In the genomic region with DNA sequence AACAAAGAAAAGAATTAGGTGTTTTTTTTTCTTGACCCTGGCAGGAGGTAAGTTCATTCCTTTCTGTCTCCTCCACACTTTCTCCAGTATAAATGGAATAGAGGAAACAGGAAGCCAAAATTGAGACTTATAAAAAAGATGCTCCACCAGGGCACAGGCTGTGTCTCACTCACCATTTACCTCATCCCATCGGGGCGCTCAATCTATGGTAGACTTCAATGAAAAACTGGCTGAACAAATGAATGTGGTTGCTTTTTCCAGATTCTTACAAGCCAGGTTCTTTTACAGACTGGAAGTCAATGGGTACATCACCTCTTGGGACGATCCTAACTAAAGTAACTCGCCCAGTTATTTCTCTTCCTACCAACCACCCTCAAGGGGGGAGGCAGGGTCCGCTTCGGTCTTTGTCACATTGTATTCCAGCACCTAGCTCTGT, we compare ENCODE assay signal across 8 cellular contexts. TPM values are rescaled to one million over a fixed set of nuclear protein-coding genes. Genes with fewer than 3 reads are reported as not detected.
A peak's percentile ranks its signal among the peaks of the same experiment; 100 is the strongest.
DNase-seq lines count a peak whose midpoint lies in the region; ATAC-seq and TF ChIP-seq lines count a peak whose summit lies in the region.

No MANE protein-coding gene starts in this region.

- H3K9me3 ChIP-seq in smooth muscle cell (replicated peaks; ENCODE audit: low read depth), result no peaks in the 10 kb centered on the region

- peaks cover 27% of the 10 kb centered on the region for H3K4me1 Mint-ChIP-seq in activated naive CD4-positive, alpha-beta T cell treated with anti-CD3 and anti-CD28 coated beads for 36 hours (ENCODE audit: low read depth)
- peaks cover 29% of the 10 kb centered on the region for H3K4me1 Mint-ChIP-seq in activated CD4-positive, alpha-beta memory T cell treated with anti-CD3 and anti-CD28 coated beads, Interleukin-2, amount 10 ng/mL, durations not matched to agents 7 days and 5 days

- CTCF ChIA-PET in activated naive CD4-positive, alpha-beta T cell treated with anti-CD3 and anti-CD28 coated beads for 36 hours (lab: Charles Lee), result interaction anchor here (0.6 to 1.2 kb wide), 4 partner anchors 31 to 169 kb away, joined by 3 to 5 read pairs (median 4); no protein-coding TSS in a partner anchor
- CTCF ChIA-PET in activated CD4-positive, alpha-beta memory T cell treated with anti-CD3 and anti-CD28 coated beads, Interleukin-2, amount 10 ng/mL, durations not matched to agents 7 days and 5 days (lab: Charles Lee), result interaction anchor here (1.0 to 1.6 kb wide), 9 partner anchors 20 to 206 kb away, joined by 3 to 29 read pairs (median 4); a partner anchor contains a TSS

- no peak overlapping the region for H3K27ac ChIP-seq in smooth muscle cell (ENCODE audit: low read depth)

- intact Hi-C loops in activated naive CD4-positive, alpha-beta T cell treated with anti-CD3 and anti-CD28 coated beads for 36 hours (cut with micrococcal nuclease), result loop anchor here (1.0 to 5.0 kb wide), 7 partner anchors 22 to 878 kb away; a partner anchor contains a TSS
- intact Hi-C loops in left ventricle myocardium superior (cut with micrococcal nuclease), result no loop called here

- H3K4me2 ChIP-seq in smooth muscle cell, result peak overlapping the region; percentile 93

- peaks cover 18% of the 10 kb centered on the region for H3K36me3 ChIP-seq in smooth muscle cell (ENCODE audit: low read depth)

- ATAC-seq in HG03108 (IDR thresholded peaks at IDR 0.05; ENCODE audit: unreplicated experiment), result peak; percentile 19
- ATAC-seq in left ventricle myocardium superior, result peak; percentile 4

- no peak for DNase-seq in activated naive CD4-positive, alpha-beta T cell treated with anti-CD3 and anti-CD28 coated beads for 36 hours
- DNase-seq in activated naive CD4-positive, alpha-beta T cell treated with anti-CD3 and anti-CD28 coated beads, Interleukin-2, amount 50 U/mL, for 16 hours, result no peak
- no peak for DNase-seq in activated CD4-positive, alpha-beta memory T cell treated with anti-CD3 and anti-CD28 coated beads, Interleukin-2, amount 10 ng/mL, durations not matched to agents 7 days and 5 days
- DNase-seq in left ventricle myocardium superior (no peak), smooth muscle cell (lab: John Stamatoyannopoulos, UW; ENCODE audit: unreplicated experiment) (no peak), DMS153 (lab: John Stamatoyannopoulos, UW) (no peak)
- no peak for DNase-seq in effector CD4-positive, alpha-beta T cell

- no peaks in the 10 kb centered on the region for H4K20me1 ChIP-seq in smooth muscle cell (ENCODE audit: low read depth)

- H2AFZ ChIP-seq in smooth muscle cell (ENCODE audit: low read depth), result peak overlapping the region; percentile 94

- POLR2A ChIA-PET in activated CD4-positive, alpha-beta memory T cell treated with anti-CD3 and anti-CD28 coated beads, Interleukin-2, amount 10 ng/mL, durations not matched to agents 7 days and 5 days (lab: Charles Lee), result interaction anchor here (0.7 to 2.3 kb wide), 10 partner anchors 10 to 452 kb away, joined by 3 to 23 read pairs (median 4); a partner anchor contains a TSS

- no peaks in the 10 kb centered on the region for H3K79me2 ChIP-seq in smooth muscle cell (ENCODE audit: low read depth)

- no peaks in the 10 kb centered on the region for H3K9me3 Mint-ChIP-seq in activated naive CD4-positive, alpha-beta T cell treated with anti-CD3 and anti-CD28 coated beads for 36 hours
- H3K9me3 Mint-ChIP-seq in activated CD4-positive, alpha-beta memory T cell treated with anti-CD3 and anti-CD28 coated beads, Interleukin-2, amount 10 ng/mL, durations not matched to agents 7 days and 5 days, result no peaks in the 10 kb centered on the region

- no peaks in the 10 kb centered on the region for H3K27me3 Mint-ChIP-seq in activated naive CD4-positive, alpha-beta T cell treated with anti-CD3 and anti-CD28 coated beads for 36 hours (ENCODE audit: low read depth)
- no peaks in the 10 kb centered on the region for H3K27me3 Mint-ChIP-seq in activated CD4-positive, alpha-beta memory T cell treated with anti-CD3 and anti-CD28 coated beads, Interleukin-2, amount 10 ng/mL, durations not matched to agents 7 days and 5 days

- peak overlapping the region; percentile 75 for H3K4me3 ChIP-seq in smooth muscle cell

- peak overlapping the region; percentile 48 for H3K9ac ChIP-seq in smooth muscle cell (ENCODE audit: low read depth)

- no peak for TF ChIP-seq CTCF in smooth muscle cell (IDR thresholded peaks at IDR 0.05; ENCODE audit: borderline replicate concordance, insufficient read depth, poor library complexity, severe bottlenecking)

- peaks cover 7% of the 10 kb centered on the region for H3K36me3 Mint-ChIP-seq in activated naive CD4-positive, alpha-beta T cell treated with anti-CD3 and anti-CD28 coated beads for 36 hours (ENCODE audit: low read depth)
- H3K36me3 Mint-ChIP-seq in activated CD4-positive, alpha-beta memory T cell treated with anti-CD3 and anti-CD28 coated beads, Interleukin-2, amount 10 ng/mL, durations not matched to agents 7 days and 5 days (ENCODE audit: low read depth), result peaks cover 11% of the 10 kb centered on the region

- no peaks in the 10 kb centered on the region for H3F3A ChIP-seq in smooth muscle cell (ENCODE audit: low read depth)

- 15% methylated on average over 6 of the region's 6 CpGs for WGBS in smooth muscle cell (ENCODE audit: low lambda C conversion rate)

- H3K4me3 Mint-ChIP-seq in activated naive CD4-positive, alpha-beta T cell treated with anti-CD3 and anti-CD28 coated beads for 36 hours, result peak overlapping the region; percentile 81
- peak overlapping the region; percentile 80 for H3K4me3 Mint-ChIP-seq in activated CD4-positive, alpha-beta memory T cell treated with anti-CD3 and anti-CD28 coated beads, Interleukin-2, amount 10 ng/mL, durations not matched to agents 7 days and 5 days

- peak overlapping the region; percentile 60 for H3K27ac Mint-ChIP-seq in activated naive CD4-positive, alpha-beta T cell treated with anti-CD3 and anti-CD28 coated beads for 36 hours
- peak overlapping the region; percentile 69 for H3K27ac Mint-ChIP-seq in activated CD4-positive, alpha-beta memory T cell treated with anti-CD3 and anti-CD28 coated beads, Interleukin-2, amount 10 ng/mL, durations not matched to agents 7 days and 5 days

- H3K27me3 ChIP-seq in smooth muscle cell (ENCODE audit: low read depth), result no peaks in the 10 kb centered on the region

- peaks cover 6% of the 10 kb centered on the region for H3K4me1 ChIP-seq in smooth muscle cell (ENCODE audit: low read depth)

RNA-seq across cellular contexts. Expression of a gene that starts 0.7 kb away (rescaled TPM):
- 10 to 100 TPM; 29.0 to 29.6 TPM for total RNA-seq in activated naive CD4-positive, alpha-beta T cell treated with anti-CD3 and anti-CD28 coated beads for 36 hours
- total RNA-seq in activated CD4-positive, alpha-beta memory T cell treated with anti-CD3 and anti-CD28 coated beads, Interleukin-2, amount 10 ng/mL, durations not matched to agents 7 days and 5 days, result 10 to 100 TPM; 24.9 to 26.3 TPM
- total RNA-seq in left ventricle myocardium superior (15.7 TPM), smooth muscle cell (35.5 and 51.9 TPM in 2 replicates)
- 29.0 and 38.5 TPM in 2 replicates for polyA plus RNA-seq in smooth muscle cell

RNA-seq across cellular contexts. Expression of a gene that starts 22.3 kb away (rescaled TPM):
- total RNA-seq in activated naive CD4-positive, alpha-beta T cell treated with anti-CD3 and anti-CD28 coated beads for 36 hours, result 1 to 10 TPM; 2.7 to 3.1 TPM
- total RNA-seq in activated CD4-positive, alpha-beta memory T cell treated with anti-CD3 and anti-CD28 coated beads, Interleukin-2, amount 10 ng/mL, durations not matched to agents 7 days and 5 days, result 1 to 10 TPM; 7.4 to 8.1 TPM
- total RNA-seq in left ventricle myocardium superior (7.7 TPM), smooth muscle cell (28.4 and 29.6 TPM in 2 replicates)
- polyA plus RNA-seq in smooth muscle cell, result 8.6 and 9.2 TPM in 2 replicates
